ENCODE assay signal across 8 cellular contexts in genomic region chr11:12287009-12287373, GRCh38.
DNase-seq lines count a peak whose midpoint lies in the region; ATAC-seq and TF ChIP-seq lines count a peak whose summit lies in the region.

No MANE protein-coding gene starts in this region.

- intact Hi-C loops in Panc1 (cut with micrococcal nuclease; ENCODE audit: unreplicated experiment) = no loop called here

- H3K4me3 ChIP-seq in BE2C (ENCODE audit: low read depth, low read length) = no peak overlapping the region
- no peak overlapping the region for H3K4me3 ChIP-seq in Panc1 (ENCODE audit: low read depth in 2 of 2, low read length in 2 of 2)
- H3K4me3 ChIP-seq in osteoblast (ENCODE audit: insufficient read depth, low read length) = peak overlapping the region; percentile 62

- CTCF ChIA-PET in Panc1 (lab: Charles Lee) = interaction anchor here (0.6 to 0.8 kb wide), 7 partner anchors 37 to 404 kb away, joined by 3 to 5 read pairs (median 3); no protein-coding TSS in a partner anchor

- DNase-seq in BE2C = peak; percentile 25
- peak; percentile 47 for DNase-seq in Panc1 (ENCODE audit: low read depth, low spot score)
- peak; percentile 97 for DNase-seq in fibroblast of peridontal ligament (ENCODE audit: extremely low read depth)
- DNase-seq in osteoblast (ENCODE audit: insufficient read length, low spot score, missing footprints) = peak; percentile 90
- DNase-seq in activated gamma-delta T cell treated with Interleukin-2 at 50 U/mL for 16 hours = no peak
- DNase-seq in SKM-1 (lab: John Stamatoyannopoulos, UW; ENCODE audit: unreplicated experiment) = no peak
- DNase-seq in NOMO-1 treated with DMSO at 0.1 percent for 48 hours (lab: John Stamatoyannopoulos, UW; ENCODE audit: unreplicated experiment) = no peak
- DNase-seq in NCI-H1930 (lab: John Stamatoyannopoulos, UW) = no peak

- POLR2A ChIA-PET in Panc1 (lab: Charles Lee) = interaction anchor here (0.6 kb wide), 1 partner anchor 487 kb away, joined by 3 read pairs; no protein-coding TSS in a partner anchor

- no TSS peak for BruUV-seq in Panc1 (replicated peaks; lab: Mats Ljungman, UMichigan)

- H3K4me1 ChIP-seq in BE2C (peaks cover 19% of the 10 kb centered on the region), Panc1 (ENCODE audit: control insufficient read depth, insufficient read depth, low read length) (peaks cover 43% of the 10 kb centered on the region), osteoblast (ENCODE audit: insufficient read depth, low read length) (peaks cover 70% of the 10 kb centered on the region)

- TF ChIP-seq CTCF in BE2C (IDR thresholded peaks at IDR 0.05; ENCODE audit: low read depth, low read length) (no peak), Panc1 (IDR thresholded peaks at IDR 0.05) (no peak), osteoblast (IDR thresholded peaks at IDR 0.05; ENCODE audit: extremely low read depth, low read depth, low read length) (no peak)

- H3K36me3 ChIP-seq in BE2C = no peaks in the 10 kb centered on the region
- H3K36me3 ChIP-seq in Panc1 (ENCODE audit: control insufficient read depth, insufficient read depth, low read length) = no peaks in the 10 kb centered on the region
- H3K36me3 ChIP-seq in osteoblast (ENCODE audit: insufficient read depth, low read length) = no peaks in the 10 kb centered on the region

- H4K20me1 ChIP-seq in osteoblast (ENCODE audit: insufficient read depth, low read length) = no peaks in the 10 kb centered on the region

- H3K9me3 ChIP-seq in BE2C (no peaks in the 10 kb centered on the region), Panc1 (ENCODE audit: control insufficient read depth, insufficient read depth, low read depth, low read length) (no peaks in the 10 kb centered on the region), osteoblast (ENCODE audit: low read depth, low read length) (no peaks in the 10 kb centered on the region)

- H3K79me2 ChIP-seq in osteoblast (ENCODE audit: insufficient read depth, low read length) = peaks cover 7% of the 10 kb centered on the region

- peak; percentile 77 for ATAC-seq in Panc1

- H3K4me2 ChIP-seq in osteoblast (ENCODE audit: insufficient read depth, low read length) = peak overlapping the region; percentile 82

- in situ Hi-C loops in Panc1 (cut with HindIII; ENCODE audit: low pct_unique_long_range_greater_than_20kb, low sequenced_read_pairs) = no loop called here

- H3K27ac ChIP-seq in Panc1 (ENCODE audit: low read length) (peak overlapping the region; percentile 76), osteoblast (ENCODE audit: low read depth, low read length) (peak overlapping the region; percentile 98)

- H3K27me3 ChIP-seq in BE2C (no peaks in the 10 kb centered on the region), Panc1 (ENCODE audit: control insufficient read depth, insufficient read depth, low read length) (no peaks in the 10 kb centered on the region), osteoblast (ENCODE audit: insufficient read depth, low read length) (no peaks in the 10 kb centered on the region)

- no peak overlapping the region for H2AFZ ChIP-seq in osteoblast (ENCODE audit: low read length)

Comparison
In these comparisons a context has a peak if more than half of its experiments do, and no peak if none do; other contexts are left out.
1. DNase-seq: peak in BE2C (single experiment), Panc1 (single experiment), fibroblast of peridontal ligament (single experiment) and osteoblast (single experiment); none in activated gamma-delta T cell treated with Interleukin-2 at 50 U/mL for 16 hours (single experiment), SKM-1 (single experiment), NOMO-1 treated with DMSO at 0.1 percent for 48 hours (single experiment) and NCI-H1930 (0 of 2).